ENCODE assay signal across 7 cellular contexts in the genomic region with DNA sequence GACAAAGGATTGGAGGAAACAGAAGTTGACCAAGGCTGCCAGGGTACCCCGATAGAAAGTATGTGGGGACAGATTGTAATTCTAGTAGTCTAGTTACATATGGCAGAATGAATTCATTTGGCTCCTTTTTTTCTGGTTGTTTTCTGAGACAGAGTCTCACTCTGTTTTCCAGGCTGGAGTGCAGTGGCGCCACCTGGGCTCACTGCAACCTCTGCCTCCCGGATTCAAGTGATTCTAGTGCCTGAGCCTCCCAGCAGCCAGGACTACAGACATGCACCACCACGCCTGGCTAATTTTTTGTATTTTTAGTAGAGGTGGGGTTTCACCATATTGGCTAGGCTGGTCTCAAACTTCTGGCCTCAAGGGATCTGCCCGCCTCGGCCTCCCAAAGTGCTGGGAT. TPM values are rescaled to one million over a fixed set of nuclear protein-coding genes. Genes with fewer than 3 reads are reported as not detected.
A peak's percentile ranks its signal among the peaks of the same experiment; 100 is the strongest.
DNase-seq lines count a peak whose midpoint lies in the region; TF ChIP-seq lines count a peak whose summit lies in the region.
"Not testable (repeated sequence)": the region's sequence is repeated elsewhere in the genome, so short reads cannot be mapped to it uniquely, and the experiment has no call there.

No MANE protein-coding gene starts in this region.

- not testable (repeated sequence) for H3K4me1 ChIP-seq in HEK293 (ENCODE audit: control insufficient read depth, insufficient read depth, low read length)

- POLR2A ChIA-PET in HEK293 (lab: Yijun Ruan, JAX) = interaction anchor here (1.6 kb wide), 1 partner anchor 14 kb away, joined by 4 read pairs; no protein-coding TSS in a partner anchor

- not testable (repeated sequence) for H3K27ac Mint-ChIP-seq in glutamatergic neuron (ENCODE audit: unreplicated experiment); nephron

- peak; percentile 3 for DNase-seq in DMS 273 (lab: John Stamatoyannopoulos, UW; ENCODE audit: unreplicated experiment)
- peak; percentile 8 for DNase-seq in NCI-H69 (lab: John Stamatoyannopoulos, UW)
- peak; percentile 27 for DNase-seq in cerebellar cortex (ENCODE audit: low spot score)
- DNase-seq in glutamatergic neuron = peak; percentile 56

- H3K4me1 Mint-ChIP-seq in glutamatergic neuron (ENCODE audit: low read depth, unreplicated experiment); nephron: not testable (repeated sequence)

- H3K4me3 Mint-ChIP-seq in glutamatergic neuron (ENCODE audit: unreplicated experiment); nephron: not testable (repeated sequence)

- peaks cover 20 to 67% of the 10 kb centered on the region in 2 experiments; a peak in 2 of 3 replicates for H3K36me3 ChIP-seq in HEK293 (ENCODE audit: control insufficient read depth in 2 of 2, insufficient read depth in 1 of 2, low read length in 2 of 2)

- not testable (repeated sequence) for H3K27ac ChIP-seq in HEK293 (ENCODE audit: extremely low read depth, low read depth, low read length); VCaP

- H3K27me3 Mint-ChIP-seq in glutamatergic neuron (ENCODE audit: unreplicated experiment); nephron (ENCODE audit: low read depth): not testable (repeated sequence)

- CTCF ChIA-PET in HEK293 (lab: Yijun Ruan, JAX) = interaction anchor here (0.7 to 2.3 kb wide), 11 partner anchors 10 to 323 kb away, joined by 3 to 15 read pairs (median 3); no protein-coding TSS in a partner anchor

- H3K9me3 ChIP-seq in HEK293 (ENCODE audit: control insufficient read depth, insufficient read depth, low read depth, low read length) = not testable (repeated sequence)

- TF ChIP-seq CTCF in HEK293 (tag by site-specific recombination; IDR thresholded peaks at IDR 0.05) (0 out of 2 replicates have a peak, but pooled peaks have one; percentile 21), VCaP (conservative IDR thresholded peaks at IDR 0.05) (peak; percentile 60), nephron (IDR thresholded peaks at IDR 0.05; ENCODE audit: unreplicated experiment in 3 of 3) (peak; percentile 30 to 50 (median 40))
- TF ChIP-seq CTCF in glutamatergic neuron (IDR thresholded peaks at IDR 0.05; ENCODE audit: partially characterized antibody, unreplicated experiment) = not testable (repeated sequence)

- H3K4me3 ChIP-seq in HEK293 (ENCODE audit: low read depth, low read length) = not testable (repeated sequence)

- H3K36me3 Mint-ChIP-seq in glutamatergic neuron (ENCODE audit: unreplicated experiment) = not testable (repeated sequence)
- H3K36me3 Mint-ChIP-seq in nephron (ENCODE audit: low read depth) = peaks cover 44% of the 10 kb centered on the region

- H3K9me3 Mint-ChIP-seq in glutamatergic neuron (ENCODE audit: unreplicated experiment); nephron: not testable (repeated sequence)

RNA-seq across cellular contexts. Expression of a gene that starts 30.3 kb away (rescaled TPM):
- 683 TPM for total RNA-seq in glutamatergic neuron (ENCODE audit: unreplicated experiment)

Comparison
In these comparisons a context has a peak if more than half of its experiments do, and no peak if none do; other contexts are left out.
1. DNase-seq: peak in every context shown above with its lines; median percentile 56 in glutamatergic neuron; 27 in cerebellar cortex; 8 in NCI-H69; 3 in DMS 273.